11 cellular contexts compared by ENCODE assay signal in genomic region chr20:18916886-18917785, GRCh38.
"Had no signal": no experiment of that assay in that cellular context is flagged by ENCODE, and none has a peak within 500 bp of the region (broad histone marks: within the 10 kb centered on the region; RNA-seq: fewer than 3 reads in every experiment).

No MANE protein-coding gene starts in this region.

- H3K4me3 Mint-ChIP-seq: natural killer cell; T-helper 2 cell treated with Interferon-gamma antibody and Interleukin-4, amounts not matched to agents 5 μg/mL and 100 μg/mL, for 36 hours had no signal

- H3K4me3 ChIP-seq: adrenal gland, thyroid gland had no signal

- DNase-seq: activated naive CD4-positive, alpha-beta T cell treated with anti-CD3 and anti-CD28 coated beads, Interleukin-2, amount 50 U/mL, for 16 hours; cerebellar nuclear complex; hypothalamus; natural killer cell; stimulated activated CD4-positive, alpha-beta T cell treated with anti-CD3 and anti-CD28 coated beads, Interleukin-4, amount 100 ng/mL, for 1 hour; SW 1271; thyroid gland had no signal

- FAIRE-seq: endometrium had no signal

- H3K9me3 Mint-ChIP-seq: natural killer cell; T-helper 2 cell treated with Interferon-gamma antibody and Interleukin-4, amounts not matched to agents 5 μg/mL and 100 μg/mL, for 36 hours had no signal

- H3K27ac ChIP-seq: adrenal gland, thyroid gland had no signal

- H3K4me1 Mint-ChIP-seq: natural killer cell had no signal

- H3K27ac Mint-ChIP-seq: natural killer cell; T-helper 2 cell treated with Interferon-gamma antibody and Interleukin-4, amounts not matched to agents 5 μg/mL and 100 μg/mL, for 36 hours had no signal

- H3K36me3 Mint-ChIP-seq: natural killer cell had no signal

- ATAC-seq: esophagus mucosa, natural killer cell had no signal

- H3K4me1 ChIP-seq: adrenal gland, thyroid gland had no signal

- H3K36me3 ChIP-seq: adrenal gland, thyroid gland had no signal

- H3K27me3 ChIP-seq: adrenal gland, thyroid gland had no signal

- H3K9me3 ChIP-seq: adrenal gland, thyroid gland had no signal
